13 cellular contexts compared by ENCODE assay signal in the genomic region with DNA sequence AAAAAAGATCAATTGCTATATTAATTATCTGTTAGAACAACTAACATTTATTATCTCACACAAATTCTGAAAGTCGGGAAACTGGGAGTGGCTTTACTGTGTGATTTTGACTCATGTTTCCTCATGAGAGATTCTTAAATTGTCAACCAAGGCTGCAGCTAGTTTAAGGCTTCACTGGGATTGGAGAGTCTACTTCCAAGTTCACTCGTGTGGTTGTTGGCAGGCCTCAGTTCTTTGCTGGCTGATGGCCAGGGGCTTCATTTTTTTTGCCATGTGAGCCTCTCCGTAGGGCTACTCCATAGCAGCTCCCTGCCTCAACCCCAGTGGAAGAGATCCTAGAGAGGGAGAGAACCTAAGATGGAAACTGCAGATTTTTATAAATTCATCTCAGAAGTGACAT. TPM values are rescaled to one million over a fixed set of nuclear protein-coding genes. Genes with fewer than 3 reads are reported as not detected.
DNase-seq lines count a peak whose midpoint lies in the region; ATAC-seq, FAIRE-seq and TF ChIP-seq lines count a peak whose summit lies in the region.
"Had no signal": no experiment of that assay in that cellular context is flagged by ENCODE, and none has a peak within 500 bp of the region (broad histone marks: within the 10 kb centered on the region; RNA-seq: fewer than 3 reads in every experiment).

No MANE protein-coding gene starts in this region.

- TF ChIP-seq CTCF in endothelial cell of umbilical vein (IDR thresholded peaks at IDR 0.05; ENCODE audit: extremely low read depth in 1 of 2, insufficient read depth in 1 of 2, low read depth in 1 of 2, low read length in 2 of 2) (no peak), left lung (IDR thresholded peaks at IDR 0.05) (no peak), testis (IDR thresholded peaks at IDR 0.05) (no peak)

- no peak overlapping the region for H3K9ac ChIP-seq in endothelial cell of umbilical vein (replicated peaks; ENCODE audit: extremely low read depth, insufficient read depth, low read length)
- H3K9ac ChIP-seq: KMS-11 had no signal

- H3K27ac ChIP-seq in endothelial cell of umbilical vein (ENCODE audit: insufficient read depth, low read depth, low read length) = no peak overlapping the region
- peak overlapping the region; percentile 0 to 63 for H3K27ac ChIP-seq in left lung
- peak overlapping the region in 1 of 2 donors; percentile 42 for H3K27ac ChIP-seq in testis
- H3K27ac ChIP-seq: KMS-11, VCaP had no signal

- ATAC-seq in left lung (peak; percentile 79), HG03457 (IDR thresholded peaks at IDR 0.05; ENCODE audit: unreplicated experiment) (no peak)
- ATAC-seq: natural killer cell treated with Interleukin-12 subunit alpha and Interleukin-12 subunit beta and Interleukin-15 and Interleukin-18, amount 100 ng/mL, for 72 hours had no signal

- peak overlapping the region; percentile 30 for H2AFZ ChIP-seq in endothelial cell of umbilical vein (ENCODE audit: low read depth, low read length)

- no TSS peak for BruUV-seq in endothelial cell of umbilical vein (replicated peaks; lab: Mats Ljungman, UMichigan)

- intact Hi-C loops in endothelial cell of umbilical vein (cut with micrococcal nuclease) (loop anchor here (1.0 kb wide), 1 partner anchor 9 kb away; no protein-coding TSS in a partner anchor), left lung (cut with DNase I) (no loop called here), testis (cut with DNase I; ENCODE audit: low total_unique reads) (no loop called here)

- no peak for TF ChIP-seq POLR2A in endothelial cell of umbilical vein (IDR thresholded peaks at IDR 0.05; ENCODE audit: low read depth, low read length)
- TF ChIP-seq POLR2A in testis (IDR thresholded peaks at IDR 0.05) = no peak
- no peak for TF ChIP-seq POLR2A in erythroblast (IDR thresholded peaks at IDR 0.05; ENCODE audit: low read length)

- no peak overlapping the region for H3K4me3 ChIP-seq in endothelial cell of umbilical vein (replicated peaks in 1 of 3; ENCODE audit: insufficient read depth in 1 of 3, low read depth in 1 of 3, low read length in 3 of 3)
- H3K4me3 ChIP-seq in left lung = no peak overlapping the region
- H3K4me3 ChIP-seq in testis = no peak overlapping the region
- H3K4me3 ChIP-seq in HAP-1 = no peak overlapping the region

- no peaks in the 10 kb centered on the region for H3K27me3 ChIP-seq in endothelial cell of umbilical vein (ENCODE audit: control insufficient read depth in 2 of 2, insufficient read depth in 2 of 2, low read length in 2 of 2)
- H3K27me3 ChIP-seq in left lung = no peaks in the 10 kb centered on the region
- no peaks in the 10 kb centered on the region for H3K27me3 ChIP-seq in testis
- H3K27me3 ChIP-seq in HAP-1 (ENCODE audit: low read depth) = no peaks in the 10 kb centered on the region

- POLR2A ChIA-PET in endothelial cell of umbilical vein (lab: Charles Lee) = interaction anchor here (0.6 kb wide), 1 partner anchor 24 kb away, joined by 3 read pairs; a partner anchor contains a TSS

- WGBS in testis, 2 donors = 28 to 43% methylated on average over 3 of the region's 3 CpGs

- peak; percentile 81 for FAIRE-seq in endothelial cell of umbilical vein (lab: Jason Lieb, UNC)

- peaks cover 21% of the 10 kb centered on the region for H3K4me1 ChIP-seq in endothelial cell of umbilical vein (ENCODE audit: control insufficient read depth, extremely low read depth, insufficient read depth, low read length)
- peaks cover 0 to 18% of the 10 kb centered on the region in 2 donors for H3K4me1 ChIP-seq in left lung
- peaks cover 8% of the 10 kb centered on the region for H3K4me1 ChIP-seq in testis
- H3K4me1 ChIP-seq in HAP-1 = no peaks in the 10 kb centered on the region

- H3K79me2 ChIP-seq in endothelial cell of umbilical vein (ENCODE audit: control insufficient read depth, insufficient read depth, low read length) = no peaks in the 10 kb centered on the region

- H3K9me3 ChIP-seq in endothelial cell of umbilical vein (replicated peaks; ENCODE audit: control insufficient read depth, insufficient read depth, low read length) = no peaks in the 10 kb centered on the region
- H3K9me3 ChIP-seq in left lung = no peaks in the 10 kb centered on the region
- no peaks in the 10 kb centered on the region for H3K9me3 ChIP-seq in testis
- no peaks in the 10 kb centered on the region for H3K9me3 ChIP-seq in HAP-1

- in situ Hi-C loops in HAP-1 (cut with MboI; ENCODE audit: low sequenced_read_pairs) = no loop called here

- dilution Hi-C loops in endothelial cell of umbilical vein (cut with MboI; ENCODE audit: extremely low pct_ligation_motif_present, low sequenced_read_pairs) = no loop called here

- CTCF ChIA-PET in endothelial cell of umbilical vein (lab: Charles Lee) = interaction anchor here (1.4 to 1.6 kb wide), 2 partner anchors 9 to 143 kb away, joined by 4 to 7 read pairs; no protein-coding TSS in a partner anchor

- peak overlapping the region; percentile 75 for H3K4me2 ChIP-seq in endothelial cell of umbilical vein (ENCODE audit: insufficient read depth, low read length)
- H3K4me2 ChIP-seq: KMS-11 had no signal

- H3K9me1 ChIP-seq in endothelial cell of umbilical vein (replicated peaks; ENCODE audit: control insufficient read depth, extremely low read depth, insufficient read depth, low read length) = no peaks in the 10 kb centered on the region

- DNase-seq in NCI-H446 treated with DMSO at 0.1 percent for 48 hours (lab: John Stamatoyannopoulos, UW) = peak; percentile 65
- peak; percentile 82 for DNase-seq in endothelial cell of umbilical vein (ENCODE audit: low read depth, low spot score)
- DNase-seq in left lung = peak in 1 of 2 donors; percentile 62
- peak; percentile 48 for DNase-seq in testis
- DNase-seq in NCI-H2227 (lab: John Stamatoyannopoulos, UW; ENCODE audit: unreplicated experiment) = no peak
- no peak for DNase-seq in HAP-1 (ENCODE audit: low spot score in 2 of 2)
- DNase-seq in erythroblast (lab: John Stamatoyannopoulos, UW) = no peak
- DNase-seq: activated naive CD4-positive, alpha-beta T cell treated with Interleukin-2 at 50 U/mL for 16 hours; NK-92 treated with Interleukin-12 subunit alpha and Interleukin-12 subunit beta, amount 100 ng/mL, for 24 hours had no signal

- no peaks in the 10 kb centered on the region for H4K20me1 ChIP-seq in endothelial cell of umbilical vein (replicated peaks; ENCODE audit: control insufficient read depth, extremely low read depth, insufficient read depth, low read length)

- H3K36me3 ChIP-seq in endothelial cell of umbilical vein (ENCODE audit: control insufficient read depth in 2 of 2, extremely low read depth in 1 of 2, insufficient read depth in 2 of 2, low read length in 2 of 2) (no peaks in the 10 kb centered on the region), left lung (no peaks in the 10 kb centered on the region), testis (ENCODE audit: low read depth, missing control alignments) (no peaks in the 10 kb centered on the region), HAP-1 (replicated peaks) (no peaks in the 10 kb centered on the region)

TF ChIP-seq in endothelial cell of umbilical vein, 7 proteins besides CTCF, POLR2A, EP300 and RAD21:
- TF ChIP-seq POLR2AphosphoS5 (IDR thresholded peaks at IDR 0.05; ENCODE audit: insufficient read depth, low read depth, low read length) (no peak), FOS (IDR thresholded peaks at IDR 0.05; ENCODE audit: borderline replicate concordance, insufficient read depth, low read length) (no peak), JUN (IDR thresholded peaks at IDR 0.05; ENCODE audit: borderline replicate concordance, insufficient read depth, insufficient read length, low read depth) (no peak), GATA2 (IDR thresholded peaks at IDR 0.05; ENCODE audit: insufficient read depth, insufficient read length, low read depth, low read length) (no peak), EZH2 (IDR thresholded peaks at IDR 0.05; ENCODE audit: borderline replicate concordance, low read depth, low read length, severe bottlenecking) (no peak), MYC (IDR thresholded peaks at IDR 0.05; ENCODE audit: low read depth, low read length) (no peak)
- TF ChIP-seq, protein P1, sequence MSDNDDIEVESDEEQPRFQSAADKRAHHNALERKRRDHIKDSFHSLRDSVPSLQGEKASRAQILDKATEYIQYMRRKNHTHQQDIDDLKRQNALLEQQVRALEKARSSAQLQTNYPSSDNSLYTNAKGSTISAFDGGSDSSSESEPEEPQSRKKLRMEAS (IDR thresholded peaks at IDR 0.05; ENCODE audit: insufficient read depth, insufficient read length) = no peak

RNA-seq across cellular contexts. Expression of a gene that starts 24.5 kb away (rescaled TPM):
- total RNA-seq in endothelial cell of umbilical vein (22.3 and 22.9 TPM in 2 replicates), left lung (10 to 100 TPM; 20.6 to 22.9 TPM), testis (10 to 100 TPM; 10.3 to 20.6 TPM)
- polyA plus RNA-seq in endothelial cell of umbilical vein (12.0 and 14.5 TPM in 2 replicates), testis (ENCODE audit: insufficient read depth, low read depth, low replicate concordance) (34.9 TPM)
- polyA plus RNA-seq in endothelial cell of umbilical vein (2011; cell fraction: cytosol; rRNA removed) = 14.7 and 16.3 TPM in 2 replicates
- polyA plus RNA-seq in endothelial cell of umbilical vein (2011; cell fraction: nucleus; rRNA removed) = 19.0 and 26.0 TPM in 2 replicates
- 16.4 and 17.9 TPM in 2 replicates for polyA plus RNA-seq in endothelial cell of umbilical vein (2012)
- polyA minus RNA-seq in endothelial cell of umbilical vein = 16.7 and 17.5 TPM in 2 replicates
- not detected for polyA minus RNA-seq in endothelial cell of umbilical vein (2011; cell fraction: cytosol; rRNA and poly(A)+ RNA removed)
- 20.0 and 23.5 TPM in 2 replicates for polyA minus RNA-seq in endothelial cell of umbilical vein (2011; cell fraction: nucleus; rRNA and poly(A)+ RNA removed)

Comparison
In these comparisons a context has a peak if more than half of its experiments do, and no peak if none do; other contexts are left out.
1. DNase-seq: peak in NCI-H446 treated with DMSO at 0.1 percent for 48 hours (single experiment), endothelial cell of umbilical vein (single experiment) and testis (single experiment); none in NCI-H2227 (single experiment), HAP-1 (0 of 2) and erythroblast (0 of 2).